Comparison of ENCODE assay signal across 13 cellular contexts in genomic region chr11:85852754-85853153, GRCh38. TPM values are rescaled to one million over a fixed set of nuclear protein-coding genes. Genes with fewer than 3 reads are reported as not detected.
"Had no signal": no experiment of that assay in that cellular context is flagged by ENCODE, and none has a peak within 500 bp of the region (broad histone marks: within the 10 kb centered on the region; RNA-seq: fewer than 3 reads in every experiment).

No MANE protein-coding gene starts in this region.

RNA-seq across cellular contexts. Expression of gene CCDC83, which starts 2.4 kb away (rescaled TPM):
- total RNA-seq: activated B cell treated with CpG ODN at 0.5 μM for 24 hours; activated CD4-positive, alpha-beta memory T cell treated with anti-CD3 and anti-CD28 coated beads for 36 hours; activated CD4-positive, alpha-beta memory T cell treated with anti-CD3 and anti-CD28 coated beads, Interleukin-2, amount 10 ng/mL, durations not matched to agents 7 days and 5 days; activated CD4-positive, alpha-beta T cell treated with anti-CD3 and anti-CD28 coated beads for 36 hours; activated CD4-positive, alpha-beta T cell treated with anti-CD3 and anti-CD28 coated beads, Interleukin-2, amount 10 ng/mL, durations not matched to agents 24 days and 14 days; activated CD4-positive, alpha-beta T cell treated with anti-CD3 and anti-CD28 coated beads, Interleukin-2, amount 10 ng/mL, durations not matched to agents 7 days and 5 days; activated CD8-positive, alpha-beta memory T cell treated with anti-CD3 and anti-CD28 coated beads for 36 hours; activated CD8-positive, alpha-beta memory T cell treated with anti-CD3 and anti-CD28 coated beads, Interleukin-2, amount 10 ng/mL, durations not matched to agents 7 days and 5 days; activated CD8-positive, alpha-beta T cell treated with anti-CD3 and anti-CD28 coated beads for 36 hours; activated CD8-positive, alpha-beta T cell treated with anti-CD3 and anti-CD28 coated beads, Interleukin-2, amount 10 ng/mL, durations not matched to agents 7 days and 5 days; T-helper 1 cell treated with Interleukin-12 subunit alpha and Interleukin-12 subunit beta and Interleukin-4 antibody, amounts not matched to agents 30 ng/mL and 1 ng/mL, for 36 hours; T-helper 2 cell treated with Interferon-gamma antibody and Interleukin-4, amounts not matched to agents 100 ng/mL and 5 ng/mL, for 36 hours; WTC11 had no signal
